ENCODE assay signal across 8 cellular contexts in genomic region chr18:35122586-35123224, GRCh38.
DNase-seq lines count a peak whose midpoint lies in the region; ATAC-seq, FAIRE-seq and TF ChIP-seq lines count a peak whose summit lies in the region.

No MANE protein-coding gene starts in this region.

- ATAC-seq in GM18861 (IDR thresholded peaks at IDR 0.05; ENCODE audit: unreplicated experiment) (peak; percentile 79), HG02588 (IDR thresholded peaks at IDR 0.05; ENCODE audit: unreplicated experiment) (peak; percentile 60), T-cell (replicated peaks in 1 of 4) (peak in 3 of 4 experiments; percentile 46 to 84 (median 64))

- peaks cover 53 to 68% (median 59%) of the 10 kb centered on the region in 3 donors for H3K4me1 Mint-ChIP-seq in T-cell

- no peaks in the 10 kb centered on the region for H3K36me3 ChIP-seq in keratinocyte (ENCODE audit: control insufficient read depth in 2 of 2, extremely low read depth in 1 of 2, insufficient read depth in 2 of 2, low read length in 2 of 2)

- no peak overlapping the region for H3K9ac ChIP-seq in keratinocyte (ENCODE audit: control insufficient read depth, extremely low read depth, insufficient read depth, low read length)

- no peaks in the 10 kb centered on the region for H4K20me1 ChIP-seq in keratinocyte (ENCODE audit: control insufficient read depth, extremely low read depth, insufficient read depth, low read length)

- H3K9me1 ChIP-seq in keratinocyte (ENCODE audit: control insufficient read depth, extremely low read depth, insufficient read depth, low read length), result no peaks in the 10 kb centered on the region

- H3K4me3 ChIP-seq in keratinocyte (ENCODE audit: control insufficient read depth in 2 of 3, extremely low read depth in 1 of 3, insufficient read depth in 2 of 3, low read depth in 1 of 3, low read length in 3 of 3), result no peak overlapping the region

- TF ChIP-seq CTCF in keratinocyte (optimal IDR thresholded peaks at IDR 0.05 in 1 of 3, IDR thresholded peaks at IDR 0.05 in 1 of 3, conservative IDR thresholded peaks at IDR 0.05 in 1 of 3; ENCODE audit: extremely low read depth in 1 of 3, insufficient read depth in 2 of 3, low read length in 3 of 3), result peak in 2 of 3 experiments; percentile 32 to 46

- no peak for FAIRE-seq in keratinocyte (lab: Jason Lieb, UNC)

- no peak overlapping the region for H3K4me2 ChIP-seq in keratinocyte (ENCODE audit: control insufficient read depth, extremely low read depth, insufficient read depth, low read depth, low read length)

- H3K27ac ChIP-seq in keratinocyte (ENCODE audit: control insufficient read depth, insufficient read depth, low read length), result no peak overlapping the region

- no peaks in the 10 kb centered on the region for H3K27me3 ChIP-seq in keratinocyte (ENCODE audit: control insufficient read depth, extremely low read depth, insufficient read depth, low read length)

- H3K27ac Mint-ChIP-seq in T-cell, result peak overlapping the region; percentile 40 to 75

- dilution Hi-C loops in keratinocyte (cut with MboI; ENCODE audit: extremely low pct_ligation_motif_present, low sequenced_read_pairs), result no loop called here

- POLR2A ChIA-PET in T-cell (lab: Charles Lee), result no interaction called here

- H3K36me3 Mint-ChIP-seq in T-cell, result peaks cover 35% of the 10 kb centered on the region

- H3K27me3 Mint-ChIP-seq in T-cell, result no peaks in the 10 kb centered on the region

- H3K79me2 ChIP-seq in keratinocyte (ENCODE audit: control insufficient read depth, insufficient read depth, low read length), result no peaks in the 10 kb centered on the region

- no peak overlapping the region for H2AFZ ChIP-seq in keratinocyte (ENCODE audit: control insufficient read depth, low read length)

- CTCF ChIA-PET in T-cell (lab: Charles Lee), result interaction anchor here (0.6 to 1.4 kb wide), 11 partner anchors 21 to 117 kb away, joined by 3 to 6 read pairs (median 3); no protein-coding TSS in a partner anchor

- no peaks in the 10 kb centered on the region for H3K9me3 Mint-ChIP-seq in T-cell

- H3K4me3 Mint-ChIP-seq in T-cell, result peak overlapping the region in 1 of 3 donors; percentile 24

- no peaks in the 10 kb centered on the region for H3K4me1 ChIP-seq in keratinocyte (ENCODE audit: control insufficient read depth, extremely low read depth, insufficient read depth, low read length)

- peak in 24 of 34 experiments; percentile 7 to 51 (median 19) for DNase-seq in T-cell
- DNase-seq in keratinocyte (ENCODE audit: low read depth, low spot score), result no peak
- DNase-seq in T1000 (lab: John Stamatoyannopoulos, UW), result no peak
- DNase-seq in AML-193 (lab: John Stamatoyannopoulos, UW), result no peak
- no peak for DNase-seq in activated effector memory CD4-positive, alpha-beta T cell treated with Interleukin-2 at 50 U/mL for 16 hours
- no peak for DNase-seq in foreskin melanocyte

- H3K9me3 ChIP-seq in keratinocyte (ENCODE audit: control insufficient read depth, low read depth, low read length), result no peaks in the 10 kb centered on the region

Comparison
In these comparisons a context has a peak if more than half of its experiments do, and no peak if none do; other contexts are left out.
1. DNase-seq: peak in T-cell (24 of 34); none in keratinocyte (single experiment), T1000 (single experiment), AML-193 (0 of 2), activated effector memory CD4-positive, alpha-beta T cell treated with Interleukin-2 at 50 U/mL for 16 hours (single experiment) and foreskin melanocyte (single experiment).
2. Peak in every context shown above with its lines, with median percentiles within 50 percentile points of each other: ATAC-seq.